18 cellular contexts compared by ENCODE assay signal in the genomic region with DNA sequence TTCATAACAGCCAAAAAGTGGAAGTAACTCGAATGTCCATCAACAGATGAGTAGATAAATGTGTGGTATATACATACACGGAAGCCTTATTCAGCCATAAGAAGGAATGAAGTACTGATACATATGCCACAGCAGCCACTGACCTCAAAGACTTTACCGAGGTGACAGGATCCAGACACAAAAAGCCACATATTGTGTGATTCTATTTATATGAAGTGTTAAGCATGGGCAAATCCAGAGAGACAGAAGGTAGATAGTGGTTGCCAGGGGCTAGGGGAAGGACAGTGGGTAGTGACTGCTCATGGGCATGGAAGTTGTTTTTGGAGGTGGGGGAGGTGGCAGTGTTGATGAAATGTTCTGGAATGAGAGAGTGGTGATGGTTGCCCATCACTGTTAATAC. TPM values are rescaled to one million over a fixed set of nuclear protein-coding genes. Genes with fewer than 3 reads are reported as not detected.
DNase-seq lines count a peak whose midpoint lies in the region; ATAC-seq and TF ChIP-seq lines count a peak whose summit lies in the region.
"Had no signal": no experiment of that assay in that cellular context is flagged by ENCODE, and none has a peak within 500 bp of the region (broad histone marks: within the 10 kb centered on the region; RNA-seq: fewer than 3 reads in every experiment).

No MANE protein-coding gene starts in this region.

- H3K36me3 ChIP-seq in right atrium auricular region (no peaks in the 10 kb centered on the region), tibial artery (peaks cover 10 to 19% (median 17%) of the 10 kb centered on the region in 3 donors)
- H3K36me3 ChIP-seq: ascending aorta had no signal

- ATAC-seq in Right ventricle myocardium inferior, result no peak
- ATAC-seq in memory B cell (ENCODE audit: low read depth), result no peak

- CTCF ChIA-PET in activated CD4-positive, alpha-beta memory T cell treated with anti-CD3 and anti-CD28 coated beads for 36 hours (lab: Charles Lee), result interaction anchor here (0.9 to 3.5 kb wide), 7 partner anchors 30 to 157 kb away, joined by 3 to 53 read pairs (median 10); partner anchors contain the start of genes ACTR1B and ZAP70

- no peak overlapping the region for H3K4me3 Mint-ChIP-seq in activated CD4-positive, alpha-beta memory T cell treated with anti-CD3 and anti-CD28 coated beads for 36 hours
- no peak overlapping the region for H3K4me3 Mint-ChIP-seq in memory B cell
- H3K4me3 Mint-ChIP-seq: activated CD4-positive, alpha-beta T cell treated with anti-CD3 and anti-CD28 coated beads, Interleukin-2, amount 10 ng/mL, durations not matched to agents 7 days and 5 days had no signal

- peaks cover 0 to 28% of the 10 kb centered on the region in 2 donors for H3K4me1 ChIP-seq in right atrium auricular region
- no peaks in the 10 kb centered on the region for H3K4me1 ChIP-seq in tibial artery
- H3K4me1 ChIP-seq: ascending aorta had no signal

- H3K4me3 ChIP-seq in right atrium auricular region (no peak overlapping the region), foreskin fibroblast (ENCODE audit: low read depth in 1 of 2, low read length in 2 of 2) (no peak overlapping the region), tibial artery (no peak overlapping the region)
- H3K4me3 ChIP-seq: ascending aorta had no signal

- H3K36me3 Mint-ChIP-seq in activated CD4-positive, alpha-beta memory T cell treated with anti-CD3 and anti-CD28 coated beads for 36 hours, result peaks cover 4% of the 10 kb centered on the region
- peaks cover 29% of the 10 kb centered on the region for H3K36me3 Mint-ChIP-seq in memory B cell

- H3K9me3 ChIP-seq in right atrium auricular region (no peaks in the 10 kb centered on the region), tibial artery (no peaks in the 10 kb centered on the region)
- H3K9me3 ChIP-seq: ascending aorta had no signal

- no peak for TF ChIP-seq CTCF in right atrium auricular region (IDR thresholded peaks at IDR 0.05)
- TF ChIP-seq CTCF in foreskin fibroblast (IDR thresholded peaks at IDR 0.05; ENCODE audit: low read depth, low read length), result no peak
- TF ChIP-seq CTCF in tibial artery (IDR thresholded peaks at IDR 0.05), result no peak

- peaks cover 47% of the 10 kb centered on the region for H3K4me1 Mint-ChIP-seq in activated CD4-positive, alpha-beta memory T cell treated with anti-CD3 and anti-CD28 coated beads for 36 hours (ENCODE audit: low read depth)
- H3K4me1 Mint-ChIP-seq in memory B cell, result peaks cover 26% of the 10 kb centered on the region

- no peaks in the 10 kb centered on the region for H3K27me3 ChIP-seq in right atrium auricular region
- H3K27me3 ChIP-seq in tibial artery, result no peaks in the 10 kb centered on the region
- H3K27me3 ChIP-seq: ascending aorta had no signal

- no peaks in the 10 kb centered on the region for H3K9me3 Mint-ChIP-seq in activated CD4-positive, alpha-beta memory T cell treated with anti-CD3 and anti-CD28 coated beads for 36 hours
- peaks cover 4% of the 10 kb centered on the region for H3K9me3 Mint-ChIP-seq in memory B cell
- H3K9me3 Mint-ChIP-seq: activated CD4-positive, alpha-beta T cell treated with anti-CD3 and anti-CD28 coated beads, Interleukin-2, amount 10 ng/mL, durations not matched to agents 7 days and 5 days had no signal

- POLR2A ChIA-PET in activated CD4-positive, alpha-beta memory T cell treated with anti-CD3 and anti-CD28 coated beads for 36 hours (lab: Charles Lee), result no interaction called here

- peak overlapping the region; percentile 30 to 33 for H3K27ac ChIP-seq in right atrium auricular region
- no peak overlapping the region for H3K27ac ChIP-seq in tibial artery
- H3K27ac ChIP-seq: ascending aorta had no signal

- intact Hi-C loops in Right ventricle myocardium inferior (cut with DNase I) (loop anchor here (5.0 kb wide), 1 partner anchor 35 kb away; the partner anchor contains the start of gene ZAP70), tibial artery (cut with DNase I; ENCODE audit: low total_unique reads) (no loop called here)
- intact Hi-C loops in activated CD4-positive, alpha-beta memory T cell treated with anti-CD3 and anti-CD28 coated beads for 36 hours (cut with micrococcal nuclease), result loop anchor here (5.0 kb wide), 2 partner anchors 85 to 100 kb away; partner anchors contain the start of genes ACTR1B and COX5B

- H3K27me3 Mint-ChIP-seq in activated CD4-positive, alpha-beta memory T cell treated with anti-CD3 and anti-CD28 coated beads for 36 hours, result no peaks in the 10 kb centered on the region
- H3K27me3 Mint-ChIP-seq in memory B cell, result no peaks in the 10 kb centered on the region
- H3K27me3 Mint-ChIP-seq: activated CD4-positive, alpha-beta T cell treated with anti-CD3 and anti-CD28 coated beads, Interleukin-2, amount 10 ng/mL, durations not matched to agents 7 days and 5 days had no signal

- no peak for DNase-seq in right atrium auricular region (ENCODE audit: low spot score)
- no peak for DNase-seq in Right ventricle myocardium inferior (ENCODE audit: missing footprints)
- peak; percentile 24 for DNase-seq in activated CD4-positive, alpha-beta memory T cell treated with anti-CD3 and anti-CD28 coated beads for 36 hours
- no peak for DNase-seq in memory B cell (ENCODE audit: low spot score in 2 of 2)
- DNase-seq in foreskin fibroblast, result no peak
- DNase-seq in tibial artery, result no peak
- DNase-seq in NCI-H1092 (lab: John Stamatoyannopoulos, UW), result no peak
- DNase-seq in germinal center (ENCODE audit: low spot score), result no peak
- DNase-seq: activated CD4-positive, alpha-beta T cell treated with anti-CD3 and anti-CD28 coated beads, Interleukin-2, amount 10 ng/mL, durations not matched to agents 7 days and 5 days; mammary epithelial cell; NCI-H187; NCI-H524; right cardiac atrium; stimulated activated CD4-positive, alpha-beta T cell treated with anti-CD3 and anti-CD28 coated beads, Interleukin-2, amount 100 ng/mL, for 24 hours had no signal

- no peak overlapping the region for H3K27ac Mint-ChIP-seq in activated CD4-positive, alpha-beta memory T cell treated with anti-CD3 and anti-CD28 coated beads for 36 hours
- peak overlapping the region; percentile 74 for H3K27ac Mint-ChIP-seq in memory B cell
- H3K27ac Mint-ChIP-seq: activated CD4-positive, alpha-beta T cell treated with anti-CD3 and anti-CD28 coated beads, Interleukin-2, amount 10 ng/mL, durations not matched to agents 7 days and 5 days had no signal

RNA-seq across cellular contexts. Expression of gene ZAP70, which starts 33.9 kb away (rescaled TPM):
- 1 to 10 TPM in 1 of 2 donors, under 1 TPM in 1; 0.86 to 1.4 TPM for total RNA-seq in right atrium auricular region
- 1.6 TPM for total RNA-seq in Right ventricle myocardium inferior
- total RNA-seq in activated CD4-positive, alpha-beta memory T cell treated with anti-CD3 and anti-CD28 coated beads for 36 hours, result 100 to 1,000 TPM; 160 to 166 TPM
- total RNA-seq: epithelial cell of proximal tubule, H4, SK-MEL-5 had no signal

Comparison
In these comparisons a context has a peak if more than half of its experiments do, and no peak if none do; other contexts are left out.
1. H3K27ac ChIP-seq: peak in right atrium auricular region (2 of 2); none in tibial artery (0 of 2).
2. RNA of gene ZAP70, which starts 33.9 kb away (total RNA-seq): 160 to 166 TPM in activated CD4-positive, alpha-beta memory T cell treated with anti-CD3 and anti-CD28 coated beads for 36 hours; 1.6 TPM in Right ventricle myocardium inferior (single experiment) and 0.86 to 1.4 TPM in right atrium auricular region; every median in the first group is over 10 times any median in the second.